ENCODE assay signal across 20 cellular contexts in genomic region chr9:11144750-11145149, GRCh38.
A peak's percentile ranks its signal among the peaks of the same experiment; 100 is the strongest.
DNase-seq lines count a peak whose midpoint lies in the region; ATAC-seq, FAIRE-seq and TF ChIP-seq lines count a peak whose summit lies in the region.
"Had no signal": no experiment of that assay in that cellular context is flagged by ENCODE, and none has a peak within 500 bp of the region (broad histone marks: within the 10 kb centered on the region; RNA-seq: fewer than 3 reads in every experiment).

No MANE protein-coding gene starts in this region.

- no peaks in the 10 kb centered on the region for H3K4me1 Mint-ChIP-seq in activated CD4-positive, alpha-beta T cell treated with anti-CD3 and anti-CD28 coated beads, Interleukin-2, amount 10 ng/mL, durations not matched to agents 7 days and 5 days
- H3K4me1 Mint-ChIP-seq: CD4-positive, alpha-beta memory T cell; GM23338 had no signal

- H3K9me1 ChIP-seq in K562 (ENCODE audit: control insufficient read depth, insufficient read depth, low read length): no peaks in the 10 kb centered on the region

- no peak overlapping the region for H3K27ac ChIP-seq in K562 (ENCODE audit: extremely low read depth, low read depth, low read length)

- no peaks in the 10 kb centered on the region for H3K27me3 ChIP-seq in K562 (ENCODE audit: control insufficient read depth in 2 of 2, insufficient read depth in 2 of 2, low read length in 2 of 2)

- FAIRE-seq in D721Med (lab: Jason Lieb, UNC): peak; percentile 78
- FAIRE-seq in K562 (lab: Jason Lieb, UNC): no peak
- FAIRE-seq: GM12878, H54 had no signal

- no peaks in the 10 kb centered on the region for H4K20me1 ChIP-seq in K562 (replicated peaks; ENCODE audit: control insufficient read depth, insufficient read depth, low read length)

- H3K79me2 ChIP-seq in K562 (ENCODE audit: control insufficient read depth, insufficient read depth, low read length): no peaks in the 10 kb centered on the region

- no peaks in the 10 kb centered on the region for H3K36me3 ChIP-seq in K562 (ENCODE audit: control insufficient read depth, insufficient read depth, low read length)
- H3K36me3 ChIP-seq: HAP-1 had no signal

- H3K9ac ChIP-seq in K562 (ENCODE audit: insufficient read depth in 1 of 2, low read depth in 2 of 2, low read length in 2 of 2): no peak overlapping the region

- POLR2A ChIA-PET in K562 (lab: Yijun Ruan, JAX): no interaction called here
- POLR2A ChIA-PET in activated CD4-positive, alpha-beta T cell treated with anti-CD3 and anti-CD28 coated beads, Interleukin-2, amount 10 ng/mL, durations not matched to agents 7 days and 5 days (lab: Charles Lee): interaction anchor here (0.7 kb wide), 1 partner anchor 171 kb away, joined by 3 read pairs; no protein-coding TSS in a partner anchor

- TF ChIP-seq CTCF in D721Med (IDR thresholded peaks at IDR 0.05; ENCODE audit: insufficient read depth, missing control alignments) (no peak), K562 (IDR thresholded peaks at IDR 0.05 in 2 of 3, conservative IDR thresholded peaks at IDR 0.05 in 1 of 3; ENCODE audit: insufficient read depth in 2 of 3, low read depth in 1 of 3, low read length in 3 of 3) (no peak)

- TF ChIP-seq POLR2A in K562 (conservative IDR thresholded peaks at IDR 0.05): no peak

- no peak overlapping the region for H3K4me2 ChIP-seq in K562 (ENCODE audit: insufficient read depth, low read length)
- H3K4me2 ChIP-seq: GM23338 had no signal

- intact Hi-C loops in K562 (cut with micrococcal nuclease): no loop called here

- no peak overlapping the region for H2AFZ ChIP-seq in K562 (ENCODE audit: low read depth, low read length)
- H2AFZ ChIP-seq: GM23338 had no signal

- CTCF ChIA-PET in K562 (lab: Yijun Ruan, JAX; ENCODE audit: low intra/inter-chr PET ratio): no interaction called here
- CTCF ChIA-PET in activated CD4-positive, alpha-beta T cell treated with anti-CD3 and anti-CD28 coated beads, Interleukin-2, amount 10 ng/mL, durations not matched to agents 7 days and 5 days (lab: Charles Lee): no interaction called here

- H3K27me3 Mint-ChIP-seq in activated CD4-positive, alpha-beta T cell treated with anti-CD3 and anti-CD28 coated beads, Interleukin-2, amount 10 ng/mL, durations not matched to agents 7 days and 5 days: no peaks in the 10 kb centered on the region
- H3K27me3 Mint-ChIP-seq: CD4-positive, alpha-beta memory T cell had no signal

- ATAC-seq in K562: no peak
- ATAC-seq: GM12878, GM23338 had no signal

- no peak for TF ChIP-seq EP300 in K562 (IDR thresholded peaks at IDR 0.05; ENCODE audit: low read length)

- H3K4me1 ChIP-seq in K562 (replicated peaks in 1 of 2; ENCODE audit: control insufficient read depth in 2 of 2, insufficient read depth in 2 of 2, low read length in 2 of 2): no peaks in the 10 kb centered on the region
- H3K4me1 ChIP-seq: HAP-1 had no signal

- H3K36me3 Mint-ChIP-seq in activated CD4-positive, alpha-beta T cell treated with anti-CD3 and anti-CD28 coated beads, Interleukin-2, amount 10 ng/mL, durations not matched to agents 7 days and 5 days (ENCODE audit: low read depth): no peaks in the 10 kb centered on the region
- H3K36me3 Mint-ChIP-seq: CD4-positive, alpha-beta memory T cell had no signal

- in situ Hi-C loops in K562 (cut with MboI): no loop called here

- 0% methylated on average over 2 of the region's 2 CpGs for WGBS in K562 (ENCODE audit: insufficient coverage, low coverage, missing lambda C conversion rate)

- BruUV-seq in K562 (replicated peaks; lab: Mats Ljungman, UMichigan): no TSS peak

- no peak overlapping the region for H3K27ac Mint-ChIP-seq in activated CD4-positive, alpha-beta T cell treated with anti-CD3 and anti-CD28 coated beads, Interleukin-2, amount 10 ng/mL, durations not matched to agents 7 days and 5 days
- H3K27ac Mint-ChIP-seq: CD4-positive, alpha-beta memory T cell; GM23338; HFFc6 had no signal

- no peaks in the 10 kb centered on the region for H3K9me3 ChIP-seq in K562 (replicated peaks; ENCODE audit: control insufficient read depth, insufficient read depth, low read depth, low read length)
- H3K9me3 ChIP-seq: HAP-1 had no signal

- H3K9me3 Mint-ChIP-seq in activated CD4-positive, alpha-beta T cell treated with anti-CD3 and anti-CD28 coated beads, Interleukin-2, amount 10 ng/mL, durations not matched to agents 7 days and 5 days: peaks cover 2% of the 10 kb centered on the region
- H3K9me3 Mint-ChIP-seq: GM23338 had no signal

- DNase-seq in NCI-H82 (lab: John Stamatoyannopoulos, UW) (peak; percentile 12), NCI-H82 treated with DMSO at 0.1 percent for 48 hours (lab: John Stamatoyannopoulos, UW; ENCODE audit: unreplicated experiment) (no peak), D721Med (ENCODE audit: insufficient read length, low spot score) (no peak), K562 (ENCODE audit: extremely low read depth in 1 of 4, low spot score in 3 of 4) (no peak), activated T-cell treated with anti-CD3 and anti-CD28 coated beads for 4 hours (no peak), DMS114 treated with DMSO at 0.1 percent for 48 hours (lab: John Stamatoyannopoulos, UW; ENCODE audit: unreplicated experiment) (no peak)
- DNase-seq in activated CD4-positive, alpha-beta T cell treated with anti-CD3 and anti-CD28 coated beads, Interleukin-2, amount 10 ng/mL, durations not matched to agents 7 days and 5 days: no peak
- DNase-seq: 8988T; C1 segment of cervical spinal cord; Calu3; CD4-positive, alpha-beta memory T cell; COR-L47; DMS79; EL; GDM1; HFFc6 had no signal

- TF ChIP-seq RAD21 in K562 (CRISPR knock-in tag; conservative IDR thresholded peaks at IDR 0.05 in 1 of 2, IDR thresholded peaks at IDR 0.05 in 1 of 2): no peak

- H3K4me3 Mint-ChIP-seq in activated CD4-positive, alpha-beta T cell treated with anti-CD3 and anti-CD28 coated beads, Interleukin-2, amount 10 ng/mL, durations not matched to agents 7 days and 5 days: no peak overlapping the region
- H3K4me3 Mint-ChIP-seq: CD4-positive, alpha-beta memory T cell; GM23338; HFFc6 had no signal

- no peak overlapping the region for H3K4me3 ChIP-seq in K562
- H3K4me3 ChIP-seq: GM12878, GM23338, HAP-1 had no signal

TF ChIP-seq in K562, 482 proteins besides CTCF, POLR2A, EP300 and RAD21 (continues in another document):
- TF ChIP-seq LCOR (CRISPR knock-in tag; IDR thresholded peaks at IDR 0.05) (no peak), KDM1A (IDR thresholded peaks at IDR 0.05) (no peak), MAFG (tag; conservative IDR thresholded peaks at IDR 0.05) (peak; percentile 27; the same call in 1 of the 2 replicates), ZNF133 (CRISPR knock-in tag; IDR thresholded peaks at IDR 0.05) (no peak), CLOCK (CRISPR knock-in tag; IDR thresholded peaks at IDR 0.05; ENCODE audit: borderline replicate concordance) (no peak), CUX1 (CRISPR knock-in tag; IDR thresholded peaks at IDR 0.05) (no peak), MAFK (IDR thresholded peaks at IDR 0.05; ENCODE audit: low read length) (peak; percentile 42), ZNF316 (IDR thresholded peaks at IDR 0.05) (peak; percentile 53; the same call in 1 of the 2 replicates)
